In the genomic region with DNA sequence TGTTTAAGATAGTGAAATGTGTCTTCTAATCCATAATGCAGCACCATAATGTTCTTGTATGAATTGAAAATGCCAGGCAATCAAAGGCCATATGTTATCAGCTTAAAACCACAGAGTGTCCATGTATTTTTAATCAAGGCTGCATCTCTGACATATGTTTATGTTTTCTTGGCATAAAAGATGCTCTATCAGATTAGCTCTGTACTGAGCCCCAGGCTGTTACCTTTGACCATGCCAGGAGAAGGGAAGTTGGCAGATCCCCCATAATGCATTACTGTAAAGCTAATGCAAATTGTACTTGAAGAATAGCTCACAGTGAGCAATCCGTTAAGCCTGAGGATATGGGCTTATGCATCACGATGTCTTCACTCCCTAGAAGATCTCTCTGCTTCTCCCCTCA, we compare ENCODE assay signal across 15 cellular contexts.
DNase-seq lines count a peak whose midpoint lies in the region; ATAC-seq and TF ChIP-seq lines count a peak whose summit lies in the region.
"Had no signal": no experiment of that assay in that cellular context is flagged by ENCODE, and none has a peak within 500 bp of the region (broad histone marks: within the 10 kb centered on the region; RNA-seq: fewer than 3 reads in every experiment).

No MANE protein-coding gene starts in this region.

- H3K36me3 ChIP-seq in SK-N-SH (replicated peaks in 1 of 2; ENCODE audit: control insufficient read depth in 1 of 2, insufficient read depth in 2 of 2, low read length in 1 of 2), result no peaks in the 10 kb centered on the region

- POLR2A ChIA-PET in SK-N-SH (lab: Yijun Ruan, JAX), result no interaction called here

- TF ChIP-seq CTCF in SK-N-SH (IDR thresholded peaks at IDR 0.05) (no peak), foreskin keratinocyte (conservative IDR thresholded peaks at IDR 0.05) (no peak)

- TF ChIP-seq RAD21 in SK-N-SH (IDR thresholded peaks at IDR 0.05; ENCODE audit: low read length), result no peak; the same call in 1 of the 2 replicates

- H3K9me3 ChIP-seq in SK-N-SH, result no peaks in the 10 kb centered on the region

- ATAC-seq in SK-N-SH treated with all-trans-retinoic acid at 6 μM for 48 hours (no peak), foreskin keratinocyte (no peak), GM19455 (IDR thresholded peaks at IDR 0.05; ENCODE audit: unreplicated experiment) (no peak), GM19324 (IDR thresholded peaks at IDR 0.05; ENCODE audit: low FRiP score, unreplicated experiment) (no peak)

- CTCF ChIA-PET in SK-N-SH (lab: Yijun Ruan, JAX), result no interaction called here

- H3K4me1 ChIP-seq in SK-N-SH (ENCODE audit: control insufficient read depth in 1 of 2, insufficient read depth in 2 of 2, low read depth in 1 of 2, low read length in 1 of 2) (peaks cover 0 to 5% of the 10 kb centered on the region in 2 experiments; a peak in 2 of 4 replicates), foreskin keratinocyte (no peaks in the 10 kb centered on the region)

- no peaks in the 10 kb centered on the region for H3K9me2 ChIP-seq in SK-N-SH

- H3K4me2 ChIP-seq in SK-N-SH, result no peak overlapping the region

- peak overlapping the region in 1 of 2 experiments; percentile 58; a peak in 2 of 4 replicates for H3K27ac ChIP-seq in SK-N-SH (ENCODE audit: low read depth in 2 of 2, low read length in 1 of 2)
- no peak overlapping the region for H3K27ac ChIP-seq in foreskin keratinocyte
- H3K27ac ChIP-seq: GM23248 had no signal

- no peak overlapping the region for H2AFZ ChIP-seq in SK-N-SH (ENCODE audit: low read depth)
- H2AFZ ChIP-seq: GM23248 had no signal

- H3K27me3 ChIP-seq in SK-N-SH (ENCODE audit: insufficient read depth) (no peaks in the 10 kb centered on the region), foreskin keratinocyte (no peaks in the 10 kb centered on the region)

- no peak overlapping the region for H3K4me3 ChIP-seq in SK-N-SH (ENCODE audit: low read depth in 2 of 2, low read length in 1 of 2)
- H3K4me3 ChIP-seq: GM23248 had no signal

- WGBS in SK-N-SH (ENCODE audit: low lambda C conversion rate), result 2% methylated on average over 2 of the region's 2 CpGs

- peak in 1 of 2 experiments; percentile 76; a peak in 1 of 4 replicates for TF ChIP-seq EP300 in SK-N-SH (IDR thresholded peaks at IDR 0.05; ENCODE audit: borderline replicate concordance in 1 of 2, low read depth in 1 of 2, low read length in 1 of 2)

- no peaks in the 10 kb centered on the region for H3F3A ChIP-seq in SK-N-SH (replicated peaks; ENCODE audit: insufficient read depth)

- H3K9ac ChIP-seq in SK-N-SH, result no peak overlapping the region
- H3K9ac ChIP-seq: GM23248 had no signal

- peak; percentile 44 for DNase-seq in SK-N-SH
- DNase-seq in DMS 273 treated with DMSO at 0.1 percent for 48 hours (lab: John Stamatoyannopoulos, UW), result peak; percentile 47
- peak; percentile 74 for DNase-seq in NCI-H524 treated with DMSO at 0.1 percent for 48 hours (lab: John Stamatoyannopoulos, UW)
- DNase-seq in foreskin keratinocyte, result no peak
- DNase-seq: Calu3; CD4-positive, alpha-beta memory T cell; COR-L47; DMS53; DMS79 treated with DMSO at 0.1 percent for 48 hours; GM23248; H7; HCEC 1CT had no signal

- no peaks in the 10 kb centered on the region for H4K20me1 ChIP-seq in SK-N-SH (ENCODE audit: insufficient read depth)

- no peaks in the 10 kb centered on the region for H3K79me2 ChIP-seq in SK-N-SH (ENCODE audit: insufficient read depth)

TF ChIP-seq in SK-N-SH, 30 proteins besides CTCF, POLR2A, EP300 and RAD21 (continues in another document):
- TF ChIP-seq FOXJ3 (CRISPR knock-in tag; IDR thresholded peaks at IDR 0.05), result no peak
- peak; percentile 56 for TF ChIP-seq CHD2 (IDR thresholded peaks at IDR 0.05; ENCODE audit: low read length, partially characterized antibody)
- peak; percentile 85 for TF ChIP-seq GATA2 (CRISPR knock-in tag; IDR thresholded peaks at IDR 0.05)
- no peak for TF ChIP-seq YY1 (IDR thresholded peaks at IDR 0.05; ENCODE audit: low read depth)
- TF ChIP-seq RXRA (IDR thresholded peaks at IDR 0.05; ENCODE audit: borderline replicate concordance, low read depth), result no peak
- no peak for TF ChIP-seq NFIC (IDR thresholded peaks at IDR 0.05; ENCODE audit: borderline replicate concordance)
- TF ChIP-seq, protein P1, sequence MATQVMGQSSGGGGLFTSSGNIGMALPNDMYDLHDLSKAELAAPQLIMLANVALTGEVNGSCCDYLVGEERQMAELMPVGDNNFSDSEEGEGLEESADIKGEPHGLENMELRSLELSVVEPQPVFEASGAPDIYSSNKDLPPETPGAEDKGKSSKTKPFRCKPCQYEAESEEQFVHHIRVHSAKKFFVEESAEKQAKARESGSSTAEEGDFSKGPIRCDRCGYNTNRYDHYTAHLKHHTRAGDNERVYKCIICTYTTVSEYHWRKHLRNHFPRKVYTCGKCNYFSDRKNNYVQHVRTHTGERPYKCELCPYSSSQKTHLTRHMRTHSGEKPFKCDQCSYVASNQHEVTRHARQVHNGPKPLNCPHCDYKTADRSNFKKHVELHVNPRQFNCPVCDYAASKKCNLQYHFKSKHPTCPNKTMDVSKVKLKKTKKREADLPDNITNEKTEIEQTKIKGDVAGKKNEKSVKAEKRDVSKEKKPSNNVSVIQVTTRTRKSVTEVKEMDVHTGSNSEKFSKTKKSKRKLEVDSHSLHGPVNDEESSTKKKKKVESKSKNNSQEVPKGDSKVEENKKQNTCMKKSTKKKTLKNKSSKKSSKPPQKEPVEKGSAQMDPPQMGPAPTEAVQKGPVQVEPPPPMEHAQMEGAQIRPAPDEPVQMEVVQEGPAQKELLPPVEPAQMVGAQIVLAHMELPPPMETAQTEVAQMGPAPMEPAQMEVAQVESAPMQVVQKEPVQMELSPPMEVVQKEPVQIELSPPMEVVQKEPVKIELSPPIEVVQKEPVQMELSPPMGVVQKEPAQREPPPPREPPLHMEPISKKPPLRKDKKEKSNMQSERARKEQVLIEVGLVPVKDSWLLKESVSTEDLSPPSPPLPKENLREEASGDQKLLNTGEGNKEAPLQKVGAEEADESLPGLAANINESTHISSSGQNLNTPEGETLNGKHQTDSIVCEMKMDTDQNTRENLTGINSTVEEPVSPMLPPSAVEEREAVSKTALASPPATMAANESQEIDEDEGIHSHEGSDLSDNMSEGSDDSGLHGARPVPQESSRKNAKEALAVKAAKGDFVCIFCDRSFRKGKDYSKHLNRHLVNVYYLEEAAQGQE (IDR thresholded peaks at IDR 0.05; ENCODE audit: low read depth, low read length), result no peak
- no peak for TF ChIP-seq POLR2AphosphoS5 (IDR thresholded peaks at IDR 0.05; ENCODE audit: low read depth, low read length)
- TF ChIP-seq, protein P2, sequence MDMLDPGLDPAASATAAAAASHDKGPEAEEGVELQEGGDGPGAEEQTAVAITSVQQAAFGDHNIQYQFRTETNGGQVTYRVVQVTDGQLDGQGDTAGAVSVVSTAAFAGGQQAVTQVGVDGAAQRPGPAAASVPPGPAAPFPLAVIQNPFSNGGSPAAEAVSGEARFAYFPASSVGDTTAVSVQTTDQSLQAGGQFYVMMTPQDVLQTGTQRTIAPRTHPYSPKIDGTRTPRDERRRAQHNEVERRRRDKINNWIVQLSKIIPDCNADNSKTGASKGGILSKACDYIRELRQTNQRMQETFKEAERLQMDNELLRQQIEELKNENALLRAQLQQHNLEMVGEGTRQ (IDR thresholded peaks at IDR 0.05; ENCODE audit: borderline replicate concordance, low read depth, low read length), result no peak

TF ChIP-seq in SK-N-SH treated with all-trans-retinoic acid at 6 μM for 48 hours, 23 proteins besides CTCF, POLR2A, EP300 and RAD21 (continues in another document):
- no peak for TF ChIP-seq ZC3H10 (CRISPR knock-in tag; IDR thresholded peaks at IDR 0.05)
- TF ChIP-seq, protein P3, sequence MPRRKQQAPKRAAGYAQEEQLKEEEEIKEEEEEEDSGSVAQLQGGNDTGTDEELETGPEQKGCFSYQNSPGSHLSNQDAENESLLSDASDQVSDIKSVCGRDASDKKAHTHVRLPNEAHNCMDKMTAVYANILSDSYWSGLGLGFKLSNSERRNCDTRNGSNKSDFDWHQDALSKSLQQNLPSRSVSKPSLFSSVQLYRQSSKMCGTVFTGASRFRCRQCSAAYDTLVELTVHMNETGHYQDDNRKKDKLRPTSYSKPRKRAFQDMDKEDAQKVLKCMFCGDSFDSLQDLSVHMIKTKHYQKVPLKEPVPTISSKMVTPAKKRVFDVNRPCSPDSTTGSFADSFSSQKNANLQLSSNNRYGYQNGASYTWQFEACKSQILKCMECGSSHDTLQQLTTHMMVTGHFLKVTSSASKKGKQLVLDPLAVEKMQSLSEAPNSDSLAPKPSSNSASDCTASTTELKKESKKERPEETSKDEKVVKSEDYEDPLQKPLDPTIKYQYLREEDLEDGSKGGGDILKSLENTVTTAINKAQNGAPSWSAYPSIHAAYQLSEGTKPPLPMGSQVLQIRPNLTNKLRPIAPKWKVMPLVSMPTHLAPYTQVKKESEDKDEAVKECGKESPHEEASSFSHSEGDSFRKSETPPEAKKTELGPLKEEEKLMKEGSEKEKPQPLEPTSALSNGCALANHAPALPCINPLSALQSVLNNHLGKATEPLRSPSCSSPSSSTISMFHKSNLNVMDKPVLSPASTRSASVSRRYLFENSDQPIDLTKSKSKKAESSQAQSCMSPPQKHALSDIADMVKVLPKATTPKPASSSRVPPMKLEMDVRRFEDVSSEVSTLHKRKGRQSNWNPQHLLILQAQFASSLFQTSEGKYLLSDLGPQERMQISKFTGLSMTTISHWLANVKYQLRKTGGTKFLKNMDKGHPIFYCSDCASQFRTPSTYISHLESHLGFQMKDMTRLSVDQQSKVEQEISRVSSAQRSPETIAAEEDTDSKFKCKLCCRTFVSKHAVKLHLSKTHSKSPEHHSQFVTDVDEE (CRISPR knock-in tag; IDR thresholded peaks at IDR 0.05), result no peak
- TF ChIP-seq, protein P4, sequence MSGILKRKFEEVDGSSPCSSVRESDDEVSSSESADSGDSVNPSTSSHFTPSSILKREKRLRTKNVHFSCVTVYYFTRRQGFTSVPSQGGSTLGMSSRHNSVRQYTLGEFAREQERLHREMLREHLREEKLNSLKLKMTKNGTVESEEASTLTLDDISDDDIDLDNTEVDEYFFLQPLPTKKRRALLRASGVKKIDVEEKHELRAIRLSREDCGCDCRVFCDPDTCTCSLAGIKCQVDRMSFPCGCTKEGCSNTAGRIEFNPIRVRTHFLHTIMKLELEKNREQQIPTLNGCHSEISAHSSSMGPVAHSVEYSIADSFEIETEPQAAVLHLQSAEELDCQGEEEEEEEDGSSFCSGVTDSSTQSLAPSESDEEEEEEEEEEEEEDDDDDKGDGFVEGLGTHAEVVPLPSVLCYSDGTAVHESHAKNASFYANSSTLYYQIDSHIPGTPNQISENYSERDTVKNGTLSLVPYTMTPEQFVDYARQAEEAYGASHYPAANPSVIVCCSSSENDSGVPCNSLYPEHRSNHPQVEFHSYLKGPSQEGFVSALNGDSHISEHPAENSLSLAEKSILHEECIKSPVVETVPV (CRISPR knock-in tag; IDR thresholded peaks at IDR 0.05), result no peak

Comparison
In these comparisons a context has a peak if more than half of its experiments do, and no peak if none do; other contexts are left out.
1. DNase-seq: peak in SK-N-SH (single experiment), DMS 273 treated with DMSO at 0.1 percent for 48 hours (single experiment) and NCI-H524 treated with DMSO at 0.1 percent for 48 hours (single experiment); none in foreskin keratinocyte (0 of 2).